1 cellular context compared by ENCODE assay signal in the genomic region with DNA sequence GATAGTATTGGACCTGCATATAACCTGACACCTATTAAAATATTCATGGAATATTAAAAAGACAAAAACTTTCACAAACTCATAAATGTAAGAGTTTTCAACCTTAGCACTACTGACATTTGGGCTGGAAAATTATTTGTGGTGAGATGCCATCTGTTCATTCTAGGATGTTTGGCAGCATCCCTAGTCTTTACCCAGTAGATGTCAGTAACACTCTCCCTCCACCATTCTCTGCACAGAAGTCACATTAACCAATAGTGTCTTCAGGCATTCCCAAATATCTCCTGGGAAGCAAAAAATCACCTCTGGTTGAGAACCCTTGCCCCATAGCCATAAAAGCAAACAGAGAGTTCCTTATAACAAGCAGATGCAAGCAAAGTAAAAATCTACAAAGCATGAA.
TF ChIP-seq lines count a peak whose summit lies in the region.

No MANE protein-coding gene starts in this region.

TF ChIP-seq in SK-N-SH, 30 proteins besides CTCF, POLR2A, EP300 and RAD21 (continued from another document):
- TF ChIP-seq, protein P1, sequence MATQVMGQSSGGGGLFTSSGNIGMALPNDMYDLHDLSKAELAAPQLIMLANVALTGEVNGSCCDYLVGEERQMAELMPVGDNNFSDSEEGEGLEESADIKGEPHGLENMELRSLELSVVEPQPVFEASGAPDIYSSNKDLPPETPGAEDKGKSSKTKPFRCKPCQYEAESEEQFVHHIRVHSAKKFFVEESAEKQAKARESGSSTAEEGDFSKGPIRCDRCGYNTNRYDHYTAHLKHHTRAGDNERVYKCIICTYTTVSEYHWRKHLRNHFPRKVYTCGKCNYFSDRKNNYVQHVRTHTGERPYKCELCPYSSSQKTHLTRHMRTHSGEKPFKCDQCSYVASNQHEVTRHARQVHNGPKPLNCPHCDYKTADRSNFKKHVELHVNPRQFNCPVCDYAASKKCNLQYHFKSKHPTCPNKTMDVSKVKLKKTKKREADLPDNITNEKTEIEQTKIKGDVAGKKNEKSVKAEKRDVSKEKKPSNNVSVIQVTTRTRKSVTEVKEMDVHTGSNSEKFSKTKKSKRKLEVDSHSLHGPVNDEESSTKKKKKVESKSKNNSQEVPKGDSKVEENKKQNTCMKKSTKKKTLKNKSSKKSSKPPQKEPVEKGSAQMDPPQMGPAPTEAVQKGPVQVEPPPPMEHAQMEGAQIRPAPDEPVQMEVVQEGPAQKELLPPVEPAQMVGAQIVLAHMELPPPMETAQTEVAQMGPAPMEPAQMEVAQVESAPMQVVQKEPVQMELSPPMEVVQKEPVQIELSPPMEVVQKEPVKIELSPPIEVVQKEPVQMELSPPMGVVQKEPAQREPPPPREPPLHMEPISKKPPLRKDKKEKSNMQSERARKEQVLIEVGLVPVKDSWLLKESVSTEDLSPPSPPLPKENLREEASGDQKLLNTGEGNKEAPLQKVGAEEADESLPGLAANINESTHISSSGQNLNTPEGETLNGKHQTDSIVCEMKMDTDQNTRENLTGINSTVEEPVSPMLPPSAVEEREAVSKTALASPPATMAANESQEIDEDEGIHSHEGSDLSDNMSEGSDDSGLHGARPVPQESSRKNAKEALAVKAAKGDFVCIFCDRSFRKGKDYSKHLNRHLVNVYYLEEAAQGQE (IDR thresholded peaks at IDR 0.05; ENCODE audit: low read depth, low read length) = no peak
- TF ChIP-seq, protein P2, sequence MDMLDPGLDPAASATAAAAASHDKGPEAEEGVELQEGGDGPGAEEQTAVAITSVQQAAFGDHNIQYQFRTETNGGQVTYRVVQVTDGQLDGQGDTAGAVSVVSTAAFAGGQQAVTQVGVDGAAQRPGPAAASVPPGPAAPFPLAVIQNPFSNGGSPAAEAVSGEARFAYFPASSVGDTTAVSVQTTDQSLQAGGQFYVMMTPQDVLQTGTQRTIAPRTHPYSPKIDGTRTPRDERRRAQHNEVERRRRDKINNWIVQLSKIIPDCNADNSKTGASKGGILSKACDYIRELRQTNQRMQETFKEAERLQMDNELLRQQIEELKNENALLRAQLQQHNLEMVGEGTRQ (IDR thresholded peaks at IDR 0.05; ENCODE audit: borderline replicate concordance, low read depth, low read length) = no peak
- no peak for TF ChIP-seq MEF2A (IDR thresholded peaks at IDR 0.05; ENCODE audit: borderline replicate concordance, low read depth)
- TF ChIP-seq FOXM1 (IDR thresholded peaks at IDR 0.05; ENCODE audit: low read depth) = no peak
